Comparison of ENCODE assay signal across 8 cellular contexts in genomic region chr5:124544366-124545055, GRCh38.
DNase-seq lines count a peak whose midpoint lies in the region; ATAC-seq and TF ChIP-seq lines count a peak whose summit lies in the region.

No MANE protein-coding gene starts in this region.

- no peak for TF ChIP-seq CTCF in epithelial cell of proximal tubule (conservative IDR thresholded peaks at IDR 0.05; ENCODE audit: low read depth, low read length)

- H3K4me3 ChIP-seq in epithelial cell of proximal tubule (ENCODE audit: low read depth, low read length): no peak overlapping the region

- DNase-seq in epithelial cell of proximal tubule (ENCODE audit: low read depth) (peak; percentile 48), SIG-M5 (lab: John Stamatoyannopoulos, UW) (no peak), NCI-H82 treated with DMSO at 0.1 percent for 48 hours (lab: John Stamatoyannopoulos, UW; ENCODE audit: unreplicated experiment) (no peak), activated T-cell treated with anti-CD3 and anti-CD28 coated beads for 4 hours (no peak), left cardiac atrium (no peak)

- intact Hi-C loops in left cardiac atrium (cut with DNase I): no loop called here

- peak; percentile 93 for ATAC-seq in GM18499 (IDR thresholded peaks at IDR 0.05; ENCODE audit: insufficient read depth, unreplicated experiment)
- ATAC-seq in GM21576 (IDR thresholded peaks at IDR 0.05; ENCODE audit: unreplicated experiment): peak; percentile 82
- ATAC-seq in HG03378 (IDR thresholded peaks at IDR 0.05; ENCODE audit: unreplicated experiment): peak; percentile 97
- ATAC-seq in left cardiac atrium: no peak

Comparison
In these comparisons a context has a peak if more than half of its experiments do, and no peak if none do; other contexts are left out.
1. ATAC-seq: peak in GM18499 (single experiment), GM21576 (single experiment) and HG03378 (single experiment); none in left cardiac atrium (0 of 2).